ENCODE assay signal across 8 cellular contexts in genomic region chr10:50260791-50261281, GRCh38.
DNase-seq lines count a peak whose midpoint lies in the region; ATAC-seq and TF ChIP-seq lines count a peak whose summit lies in the region.

No MANE protein-coding gene starts in this region.

- H3K27me3 Mint-ChIP-seq in activated naive CD8-positive, alpha-beta T cell: peaks cover 15% of the 10 kb centered on the region

- no peaks in the 10 kb centered on the region for H3K36me3 Mint-ChIP-seq in activated naive CD8-positive, alpha-beta T cell

- no peak for TF ChIP-seq CTCF in GM10266 (IDR thresholded peaks at IDR 0.05; ENCODE audit: control insufficient read depth, insufficient read depth, low read depth, missing control alignments)

- ATAC-seq in GM19452 (IDR thresholded peaks at IDR 0.05; ENCODE audit: unreplicated experiment): peak; percentile 97
- ATAC-seq in HG03342 (IDR thresholded peaks at IDR 0.05; ENCODE audit: unreplicated experiment): peak; percentile 99

- no peak overlapping the region for H3K4me3 Mint-ChIP-seq in activated naive CD8-positive, alpha-beta T cell

- peak; percentile 73 for DNase-seq in GM10266 (ENCODE audit: extremely low spot score)
- no peak for DNase-seq in AG08395 (ENCODE audit: low spot score)
- no peak for DNase-seq in NCI-H2227 (lab: John Stamatoyannopoulos, UW; ENCODE audit: unreplicated experiment)
- no peak for DNase-seq in AG08396 (ENCODE audit: low spot score)
- no peak for DNase-seq in foreskin melanocyte

- peaks cover 10% of the 10 kb centered on the region for H3K4me1 Mint-ChIP-seq in activated naive CD8-positive, alpha-beta T cell (ENCODE audit: low read depth)

- peak overlapping the region; percentile 23 for H3K27ac Mint-ChIP-seq in activated naive CD8-positive, alpha-beta T cell

- H3K9me3 Mint-ChIP-seq in activated naive CD8-positive, alpha-beta T cell (ENCODE audit: low read depth): no peaks in the 10 kb centered on the region
